Comparison of ENCODE assay signal across 26 cellular contexts in the genomic region with DNA sequence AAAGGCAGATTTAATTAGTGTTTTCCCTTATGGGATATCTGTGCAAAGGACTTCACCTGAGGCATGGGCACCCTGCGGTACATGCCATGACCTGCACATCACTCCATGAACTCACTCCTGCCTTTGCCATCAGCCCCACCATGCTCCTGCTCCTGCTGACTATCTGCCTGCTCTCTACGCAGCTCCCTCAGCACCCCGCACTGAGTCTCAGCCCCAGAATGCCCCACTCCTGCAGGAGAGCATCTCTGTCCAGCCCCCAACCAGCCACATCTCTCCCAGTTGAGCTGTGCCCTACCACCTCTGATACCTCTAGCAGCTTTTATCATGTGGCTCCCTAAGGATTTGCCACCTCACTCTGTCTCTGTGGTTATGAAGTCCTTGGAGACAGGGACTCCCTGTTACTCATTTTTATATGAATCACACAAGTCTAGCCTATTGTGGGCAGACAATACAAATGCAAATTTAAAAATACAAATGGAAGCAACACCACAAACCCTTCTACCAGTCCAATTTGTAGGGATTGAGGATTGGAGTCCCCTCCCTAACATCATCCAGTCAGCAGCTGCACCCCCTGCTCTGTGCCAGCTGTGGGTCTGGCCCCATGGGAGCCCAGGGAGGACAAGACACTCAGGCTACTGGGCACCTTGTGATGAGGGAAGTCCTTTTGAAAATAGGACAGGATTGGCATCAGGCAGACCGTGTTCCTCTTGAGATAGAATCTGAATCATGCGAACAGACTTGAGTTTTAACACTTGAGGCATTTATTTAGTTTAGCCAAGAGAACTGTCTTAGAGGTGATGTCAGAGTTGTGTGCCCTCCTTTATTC.
"Had no signal": no experiment of that assay in that cellular context is flagged by ENCODE, and none has a peak within 500 bp of the region (broad histone marks: within the 10 kb centered on the region; RNA-seq: fewer than 3 reads in every experiment).

No MANE protein-coding gene starts in this region.

- H3K4me1 Mint-ChIP-seq: activated T-helper 17 cell treated with anti-CD3 and anti-CD28 coated beads, Interleukin-2, amount 50 U/mL, for 72 hours; memory B cell; naive B cell; neural crest cell had no signal

- H3K36me3 ChIP-seq: cardiac muscle cell, sigmoid colon, spleen, thoracic aorta, upper lobe of right lung had no signal

- H3K27ac Mint-ChIP-seq: activated naive CD4-positive, alpha-beta T cell treated with anti-CD3 and anti-CD28 coated beads, Interleukin-2, amount 50 U/mL, for 72 hours; activated T-cell treated with anti-CD3 and anti-CD28 coated beads, Interleukin-2, amount 50 U/mL, for 24 hours; activated T-helper 17 cell treated with anti-CD3 and anti-CD28 coated beads, Interleukin-2, amount 50 U/mL, for 72 hours; endodermal cell; memory B cell; naive B cell had no signal

- H3K4me3 Mint-ChIP-seq: activated T-cell treated with anti-CD3 and anti-CD28 coated beads, Interleukin-2, amount 50 U/mL, for 24 hours; activated T-helper 17 cell treated with anti-CD3 and anti-CD28 coated beads, Interleukin-2, amount 50 U/mL, for 72 hours; endodermal cell; memory B cell; neural crest cell had no signal

- H3K4me3 ChIP-seq: cardiac muscle cell, hepatocyte, mucosa of descending colon, sigmoid colon, spleen, thoracic aorta, upper lobe of right lung had no signal

- H3K27me3 Mint-ChIP-seq: activated T-cell treated with anti-CD3 and anti-CD28 coated beads, Interleukin-2, amount 50 U/mL, for 24 hours; activated T-helper 17 cell treated with anti-CD3 and anti-CD28 coated beads, Interleukin-2, amount 50 U/mL, for 72 hours had no signal

- DNase-seq: activated CD4-positive, alpha-beta T cell treated with anti-CD3 and anti-CD28 coated beads for 1 hour; activated CD4-positive, alpha-beta T cell treated with anti-CD3 and anti-CD28 coated beads, Interleukin-2, amount 50 U/mL, for 4 hours; activated CD8-positive, alpha-beta memory T cell treated with anti-CD3 and anti-CD28 coated beads for 24 hours; activated CD8-positive, alpha-beta memory T cell treated with anti-CD3 and anti-CD28 coated beads, Interleukin-2, amount 50 U/mL, for 4 hours; activated T-cell treated with anti-CD3 and anti-CD28 coated beads, Interleukin-2, amount 50 U/mL, for 24 hours; cortex of kidney; endodermal cell; foreskin melanocyte; left cardiac atrium; mucosa of descending colon; naive B cell; occipital lobe; retina; sigmoid colon; spleen; stimulated activated CD4-positive, alpha-beta T cell treated with anti-CD3 and anti-CD28 coated beads, Interleukin-4, amount 100 ng/mL, for 1 hour; stimulated activated naive CD4-positive, alpha-beta T cell; T-helper 9 cell; upper lobe of right lung had no signal

- H3K9me3 Mint-ChIP-seq: activated naive CD4-positive, alpha-beta T cell treated with anti-CD3 and anti-CD28 coated beads, Interleukin-2, amount 50 U/mL, for 72 hours; activated T-cell treated with anti-CD3 and anti-CD28 coated beads, Interleukin-2, amount 50 U/mL, for 24 hours; activated T-helper 17 cell treated with anti-CD3 and anti-CD28 coated beads, Interleukin-2, amount 50 U/mL, for 72 hours; endodermal cell; memory B cell; naive B cell; neural crest cell had no signal

- H3K27me3 ChIP-seq: cardiac muscle cell, sigmoid colon, spleen, upper lobe of right lung had no signal

- H3K36me3 Mint-ChIP-seq: activated naive CD4-positive, alpha-beta T cell treated with anti-CD3 and anti-CD28 coated beads, Interleukin-2, amount 50 U/mL, for 72 hours; memory B cell; naive B cell had no signal
